ENCODE assay signal across 1 cellular context in the genomic region with DNA sequence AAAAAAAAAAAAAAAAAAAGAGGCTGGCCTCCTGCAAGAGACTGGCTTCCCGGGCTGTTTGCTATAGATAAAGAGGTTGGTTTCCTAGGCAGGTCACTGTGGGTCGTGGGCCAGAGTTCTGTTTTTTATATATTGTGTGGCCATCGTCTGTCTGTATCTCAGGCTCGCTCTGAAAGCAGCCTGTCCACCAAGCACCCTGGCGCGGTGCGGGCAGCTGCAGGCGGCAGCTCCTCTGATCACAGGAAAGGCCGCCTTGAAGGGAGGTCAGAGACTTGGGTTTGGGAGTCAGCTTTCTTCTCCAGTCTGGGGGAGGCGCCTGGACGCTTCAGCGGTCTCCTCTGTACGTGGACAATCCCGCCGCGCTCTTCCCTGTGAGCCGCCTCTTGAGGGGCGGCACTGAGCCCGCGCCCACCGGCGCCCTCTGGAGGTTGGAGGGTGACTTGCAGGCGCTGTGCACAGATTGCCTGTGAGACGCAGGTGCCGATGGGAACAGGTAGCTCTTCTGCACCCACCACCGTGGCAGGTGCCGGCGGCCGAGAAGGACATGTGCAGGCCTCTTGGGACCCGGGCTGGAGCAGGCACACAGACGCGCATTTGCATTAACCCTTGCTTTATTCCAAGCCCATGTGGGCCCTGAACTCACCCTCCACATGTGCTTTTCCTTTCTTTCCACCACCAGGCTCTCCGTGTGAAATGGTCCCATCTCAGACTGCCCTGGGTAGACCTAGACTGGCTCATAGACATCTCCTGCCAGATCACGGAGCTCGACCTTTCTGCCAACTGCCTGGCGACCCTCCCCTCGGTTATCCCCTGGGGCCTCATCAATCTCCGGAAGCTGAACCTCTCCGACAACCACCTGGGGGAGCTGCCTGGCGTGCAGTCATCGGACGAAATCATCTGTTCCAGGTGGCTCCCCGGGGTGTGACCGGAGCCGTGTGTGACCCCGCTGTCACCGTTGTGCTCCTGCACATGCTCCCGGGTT.
A peak's percentile ranks its signal among the peaks of the same experiment; 100 is the strongest.
TF ChIP-seq lines count a peak whose summit lies in the region.

No MANE protein-coding gene starts in this region.

TF ChIP-seq in HepG2, 621 proteins besides CTCF, POLR2A, EP300 and RAD21 (continued from another document and continues in another):
- TF ChIP-seq ZNF513 (CRISPR knock-in tag; conservative IDR thresholded peaks at IDR 0.05) (no peak), ZFP82 (CRISPR knock-in tag; IDR thresholded peaks at IDR 0.05; ENCODE audit: borderline replicate concordance) (no peak), BORCS8-MEF2B (CRISPR knock-in tag; IDR thresholded peaks at IDR 0.05) (0 out of 2 replicates have a peak, but pooled peaks have one; percentile 66), MEF2D (CRISPR knock-in tag; IDR thresholded peaks at IDR 0.05) (no peak), TFAP4 (IDR thresholded peaks at IDR 0.05; ENCODE audit: borderline replicate concordance, low read depth) (no peak), MXD4 (CRISPR knock-in tag; IDR thresholded peaks at IDR 0.05) (0 out of 2 replicates have a peak, but pooled peaks have one; percentile 43), GLI4 (CRISPR knock-in tag; IDR thresholded peaks at IDR 0.05; ENCODE audit: borderline replicate concordance) (no peak), SRSF1 (optimal IDR thresholded peaks at IDR 0.05; ENCODE audit: low read depth, low read length) (no peak), THAP7 (CRISPR knock-in tag; IDR thresholded peaks at IDR 0.05) (no peak), RBAK (CRISPR knock-in tag; IDR thresholded peaks at IDR 0.05) (no peak), REXO4 (CRISPR knock-in tag; IDR thresholded peaks at IDR 0.05; ENCODE audit: borderline replicate concordance) (no peak), IKZF5 (CRISPR knock-in tag; IDR thresholded peaks at IDR 0.05) (peak; percentile 51; the same call in 1 of the 2 replicates), TARDBP (CRISPR knock-in tag; IDR thresholded peaks at IDR 0.05) (peak; percentile 69; the same call in 1 of the 2 replicates), FOXJ3 (CRISPR knock-in tag; IDR thresholded peaks at IDR 0.05; ENCODE audit: borderline replicate concordance) (no peak), MED8 (CRISPR knock-in tag; IDR thresholded peaks at IDR 0.05; ENCODE audit: insufficient replicate concordance) (no peak), ZZZ3 (CRISPR knock-in tag; IDR thresholded peaks at IDR 0.05; ENCODE audit: borderline replicate concordance) (no peak), ZNF430 (CRISPR knock-in tag; IDR thresholded peaks at IDR 0.05) (no peak), SAP130 (CRISPR knock-in tag; IDR thresholded peaks at IDR 0.05; ENCODE audit: low read depth) (peak; percentile 52), ZNF776 (CRISPR knock-in tag; IDR thresholded peaks at IDR 0.05) (no peak), TCF7 (IDR thresholded peaks at IDR 0.05; ENCODE audit: low read depth) (no peak), ZNF446 (CRISPR knock-in tag; IDR thresholded peaks at IDR 0.05) (no peak), DRAP1 (CRISPR knock-in tag; IDR thresholded peaks at IDR 0.05) (0 out of 2 replicates have a peak, but pooled peaks have one; percentile 26), ZNF614 (CRISPR knock-in tag; IDR thresholded peaks at IDR 0.05; ENCODE audit: borderline replicate concordance) (0 out of 2 replicates have a peak, but pooled peaks have one; percentile 49), ZNF143 (CRISPR knock-in tag; IDR thresholded peaks at IDR 0.05) (peak; percentile 50), ZNF138 (CRISPR knock-in tag; IDR thresholded peaks at IDR 0.05; ENCODE audit: low read depth) (no peak), HNF4A (CRISPR knock-in tag; IDR thresholded peaks at IDR 0.05) (no peak), POLR2G (IDR thresholded peaks at IDR 0.05; ENCODE audit: low read depth, low read length) (peak; percentile 41; the same call in 1 of the 2 replicates), AGO1 (IDR thresholded peaks at IDR 0.05; ENCODE audit: low read depth, low read length, poor library complexity, severe bottlenecking) (peak; percentile 38), KDM1A (CRISPR knock-in tag; IDR thresholded peaks at IDR 0.05) (no peak), ZNF432 (CRISPR knock-in tag; IDR thresholded peaks at IDR 0.05; ENCODE audit: borderline replicate concordance) (no peak), FOXP1 (IDR thresholded peaks at IDR 0.05) (no peak), FOXP1 (CRISPR knock-in tag; IDR thresholded peaks at IDR 0.05) (no peak), ZSCAN5A (CRISPR knock-in tag; IDR thresholded peaks at IDR 0.05; ENCODE audit: borderline replicate concordance) (peak; percentile 48; the same call in 1 of the 2 replicates), FIP1L1 (IDR thresholded peaks at IDR 0.05; ENCODE audit: borderline replicate concordance, insufficient read depth, low read depth, low read length) (no peak), ONECUT2 (CRISPR knock-in tag; IDR thresholded peaks at IDR 0.05) (no peak), ZNF563 (CRISPR knock-in tag; IDR thresholded peaks at IDR 0.05) (0 out of 2 replicates have a peak, but pooled peaks have one; percentile 36), CREM (IDR thresholded peaks at IDR 0.05) (no peak), CREM (CRISPR knock-in tag; IDR thresholded peaks at IDR 0.05) (no peak), SIN3A (IDR thresholded peaks at IDR 0.05; ENCODE audit: borderline replicate concordance, low read depth, low read length) (no peak), HOXA3 (CRISPR knock-in tag; IDR thresholded peaks at IDR 0.05) (peak; percentile 51)
- TF ChIP-seq, protein P1, sequence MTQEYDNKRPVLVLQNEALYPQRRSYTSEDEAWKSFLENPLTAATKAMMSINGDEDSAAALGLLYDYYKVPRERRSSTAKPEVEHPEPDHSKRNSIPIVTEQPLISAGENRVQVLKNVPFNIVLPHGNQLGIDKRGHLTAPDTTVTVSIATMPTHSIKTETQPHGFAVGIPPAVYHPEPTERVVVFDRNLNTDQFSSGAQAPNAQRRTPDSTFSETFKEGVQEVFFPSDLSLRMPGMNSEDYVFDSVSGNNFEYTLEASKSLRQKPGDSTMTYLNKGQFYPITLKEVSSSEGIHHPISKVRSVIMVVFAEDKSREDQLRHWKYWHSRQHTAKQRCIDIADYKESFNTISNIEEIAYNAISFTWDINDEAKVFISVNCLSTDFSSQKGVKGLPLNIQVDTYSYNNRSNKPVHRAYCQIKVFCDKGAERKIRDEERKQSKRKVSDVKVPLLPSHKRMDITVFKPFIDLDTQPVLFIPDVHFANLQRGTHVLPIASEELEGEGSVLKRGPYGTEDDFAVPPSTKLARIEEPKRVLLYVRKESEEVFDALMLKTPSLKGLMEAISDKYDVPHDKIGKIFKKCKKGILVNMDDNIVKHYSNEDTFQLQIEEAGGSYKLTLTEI (CRISPR knock-in tag; conservative IDR thresholded peaks at IDR 0.05): no peak
- TF ChIP-seq, protein P2, sequence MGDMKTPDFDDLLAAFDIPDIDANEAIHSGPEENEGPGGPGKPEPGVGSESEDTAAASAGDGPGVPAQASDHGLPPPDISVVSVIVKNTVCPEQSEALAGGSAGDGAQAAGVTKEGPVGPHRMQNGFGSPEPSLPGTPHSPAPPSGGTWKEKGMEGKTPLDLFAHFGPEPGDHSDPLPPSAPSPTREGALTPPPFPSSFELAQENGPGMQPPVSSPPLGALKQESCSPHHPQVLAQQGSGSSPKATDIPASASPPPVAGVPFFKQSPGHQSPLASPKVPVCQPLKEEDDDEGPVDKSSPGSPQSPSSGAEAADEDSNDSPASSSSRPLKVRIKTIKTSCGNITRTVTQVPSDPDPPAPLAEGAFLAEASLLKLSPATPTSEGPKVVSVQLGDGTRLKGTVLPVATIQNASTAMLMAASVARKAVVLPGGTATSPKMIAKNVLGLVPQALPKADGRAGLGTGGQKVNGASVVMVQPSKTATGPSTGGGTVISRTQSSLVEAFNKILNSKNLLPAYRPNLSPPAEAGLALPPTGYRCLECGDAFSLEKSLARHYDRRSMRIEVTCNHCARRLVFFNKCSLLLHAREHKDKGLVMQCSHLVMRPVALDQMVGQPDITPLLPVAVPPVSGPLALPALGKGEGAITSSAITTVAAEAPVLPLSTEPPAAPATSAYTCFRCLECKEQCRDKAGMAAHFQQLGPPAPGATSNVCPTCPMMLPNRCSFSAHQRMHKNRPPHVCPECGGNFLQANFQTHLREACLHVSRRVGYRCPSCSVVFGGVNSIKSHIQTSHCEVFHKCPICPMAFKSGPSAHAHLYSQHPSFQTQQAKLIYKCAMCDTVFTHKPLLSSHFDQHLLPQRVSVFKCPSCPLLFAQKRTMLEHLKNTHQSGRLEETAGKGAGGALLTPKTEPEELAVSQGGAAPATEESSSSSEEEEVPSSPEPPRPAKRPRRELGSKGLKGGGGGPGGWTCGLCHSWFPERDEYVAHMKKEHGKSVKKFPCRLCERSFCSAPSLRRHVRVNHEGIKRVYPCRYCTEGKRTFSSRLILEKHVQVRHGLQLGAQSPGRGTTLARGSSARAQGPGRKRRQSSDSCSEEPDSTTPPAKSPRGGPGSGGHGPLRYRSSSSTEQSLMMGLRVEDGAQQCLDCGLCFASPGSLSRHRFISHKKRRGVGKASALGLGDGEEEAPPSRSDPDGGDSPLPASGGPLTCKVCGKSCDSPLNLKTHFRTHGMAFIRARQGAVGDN (CRISPR knock-in tag; IDR thresholded peaks at IDR 0.05): peak; percentile 77
